9 cellular contexts compared by ENCODE assay signal in the genomic region with DNA sequence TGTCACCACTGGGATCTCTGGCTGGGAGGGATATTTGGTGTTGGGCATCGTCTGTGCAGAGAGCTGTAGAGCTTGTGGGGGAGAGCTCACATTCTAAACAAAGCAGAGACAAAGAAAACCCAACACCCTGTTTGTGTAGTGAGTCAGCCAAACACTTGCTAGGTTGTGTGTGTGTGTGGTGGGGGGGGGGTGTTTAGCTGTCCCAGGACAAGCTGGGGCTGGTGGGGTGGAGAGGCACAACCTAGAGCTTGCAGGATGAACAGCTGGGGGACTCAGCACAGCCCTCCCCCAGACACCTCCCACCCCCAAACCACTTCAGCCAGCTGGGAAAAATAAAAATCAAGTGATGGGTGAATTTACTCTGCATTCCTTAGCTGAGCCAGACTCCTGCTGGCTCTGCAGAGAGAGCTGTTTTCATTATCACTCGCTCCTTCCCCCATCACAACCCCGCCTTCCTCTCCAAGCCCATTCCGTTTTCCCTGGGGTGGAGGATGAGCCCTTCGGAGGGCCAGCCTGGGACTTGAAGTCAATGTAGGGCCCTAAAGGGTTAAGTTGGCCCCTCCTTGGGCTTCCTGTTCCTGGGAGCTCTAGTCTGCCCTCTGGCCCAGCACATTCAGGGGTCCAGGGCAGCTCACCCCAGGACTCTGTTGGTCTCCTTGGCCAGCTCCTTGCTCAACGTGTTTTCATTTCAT. TPM values are rescaled to one million over a fixed set of nuclear protein-coding genes. Genes with fewer than 3 reads are reported as not detected.
A peak's percentile ranks its signal among the peaks of the same experiment; 100 is the strongest.
DNase-seq lines count a peak whose midpoint lies in the region; ATAC-seq and TF ChIP-seq lines count a peak whose summit lies in the region.
"Had no signal": no experiment of that assay in that cellular context is flagged by ENCODE, and none has a peak within 500 bp of the region (broad histone marks: within the 10 kb centered on the region; RNA-seq: fewer than 3 reads in every experiment).

No MANE protein-coding gene starts in this region.

- no peaks in the 10 kb centered on the region for H3K27me3 ChIP-seq in breast epithelium

- no peaks in the 10 kb centered on the region for H3K9me3 ChIP-seq in breast epithelium

- no peak overlapping the region for H3K27ac Mint-ChIP-seq in activated T-cell treated with anti-CD3 and anti-CD28 coated beads, Interleukin-2, amount 50 U/mL, for 24 hours
- no peak overlapping the region for H3K27ac Mint-ChIP-seq in activated T-cell treated with anti-CD3 and anti-CD28 coated beads, Interleukin-2, amount 50 U/mL, for 72 hours

- H3K4me3 Mint-ChIP-seq in activated T-cell treated with anti-CD3 and anti-CD28 coated beads, Interleukin-2, amount 50 U/mL, for 24 hours = no peak overlapping the region
- no peak overlapping the region for H3K4me3 Mint-ChIP-seq in activated T-cell treated with anti-CD3 and anti-CD28 coated beads, Interleukin-2, amount 50 U/mL, for 72 hours

- H3K4me1 Mint-ChIP-seq in activated T-cell treated with anti-CD3 and anti-CD28 coated beads, Interleukin-2, amount 50 U/mL, for 24 hours (ENCODE audit: low read depth) = peaks cover 14% of the 10 kb centered on the region
- peaks cover 11% of the 10 kb centered on the region for H3K4me1 Mint-ChIP-seq in activated T-cell treated with anti-CD3 and anti-CD28 coated beads, Interleukin-2, amount 50 U/mL, for 72 hours (ENCODE audit: low read depth)

- H3K36me3 Mint-ChIP-seq in activated T-cell treated with anti-CD3 and anti-CD28 coated beads, Interleukin-2, amount 50 U/mL, for 24 hours (ENCODE audit: low read depth) = no peaks in the 10 kb centered on the region
- H3K36me3 Mint-ChIP-seq in activated T-cell treated with anti-CD3 and anti-CD28 coated beads, Interleukin-2, amount 50 U/mL, for 72 hours (ENCODE audit: insufficient read depth in 2 of 2) = no peaks in the 10 kb centered on the region

- peak overlapping the region in 2 of 3 donors; percentile 26 to 53 for H3K4me3 ChIP-seq in breast epithelium

- peaks cover 6 to 15% of the 10 kb centered on the region in 2 donors for H3K4me1 ChIP-seq in breast epithelium

- no peaks in the 10 kb centered on the region for H3K36me3 ChIP-seq in breast epithelium

- peaks cover 34% of the 10 kb centered on the region for H3K27me3 Mint-ChIP-seq in activated T-cell treated with anti-CD3 and anti-CD28 coated beads, Interleukin-2, amount 50 U/mL, for 24 hours
- peaks cover 27% of the 10 kb centered on the region for H3K27me3 Mint-ChIP-seq in activated T-cell treated with anti-CD3 and anti-CD28 coated beads, Interleukin-2, amount 50 U/mL, for 72 hours (ENCODE audit: low read depth)

- no peak for ATAC-seq in activated T-cell treated with anti-CD3 and anti-CD28 coated beads, Interleukin-2, amount 50 U/mL, for 72 hours (replicated peaks in 1 of 2)
- ATAC-seq in HG03135 (IDR thresholded peaks at IDR 0.05; ENCODE audit: unreplicated experiment) = no peak

- TF ChIP-seq CTCF in breast epithelium (IDR thresholded peaks at IDR 0.05) (no peak), GM10266 (IDR thresholded peaks at IDR 0.05; ENCODE audit: control insufficient read depth, insufficient read depth, low read depth, missing control alignments) (no peak)

- no peaks in the 10 kb centered on the region for H3K9me3 Mint-ChIP-seq in activated T-cell treated with anti-CD3 and anti-CD28 coated beads, Interleukin-2, amount 50 U/mL, for 24 hours
- H3K9me3 Mint-ChIP-seq in activated T-cell treated with anti-CD3 and anti-CD28 coated beads, Interleukin-2, amount 50 U/mL, for 72 hours = no peaks in the 10 kb centered on the region

- TF ChIP-seq POLR2A in breast epithelium (IDR thresholded peaks at IDR 0.05) = no peak

- peak; percentile 6 for DNase-seq in activated T-cell treated with anti-CD3 and anti-CD28 coated beads, Interleukin-2, amount 50 U/mL, for 24 hours
- DNase-seq in activated T-cell treated with anti-CD3 and anti-CD28 coated beads, Interleukin-2, amount 50 U/mL, for 72 hours = no peak
- DNase-seq in breast epithelium (ENCODE audit: low spot score in 2 of 2) = peak; percentile 32 to 47
- peak; percentile 95 for DNase-seq in left kidney (ENCODE audit: low read depth, low spot score)
- peak; percentile 53 for DNase-seq in ureter (ENCODE audit: low spot score)
- DNase-seq in GM10266 (ENCODE audit: extremely low spot score) = no peak
- no peak for DNase-seq in NCI-H1694 treated with DMSO at 0.1 percent for 48 hours (lab: John Stamatoyannopoulos, UW)
- DNase-seq: DMS79 had no signal

- peak overlapping the region; percentile 77 to 92 for H3K27ac ChIP-seq in breast epithelium

- intact Hi-C loops in breast epithelium (cut with DNase I; ENCODE audit: low total_unique reads) = loop anchor here (10.0 kb wide), 1 partner anchor 755 kb away; no protein-coding TSS in a partner anchor

RNA-seq across cellular contexts. Expression of a gene that starts 2.6 kb away (rescaled TPM):
- total RNA-seq in activated T-cell treated with anti-CD3 and anti-CD28 coated beads, Interleukin-2, amount 50 U/mL, for 72 hours = not detected
- total RNA-seq in breast epithelium = 10 to 100 TPM; 11.4 to 25.2 (median 11.4) TPM
- 13.1 TPM for total RNA-seq in ureter

RNA-seq across cellular contexts. Expression of a gene that starts 8.4 kb away (rescaled TPM):
- 1 to 10 TPM; 2.9 to 4.0 TPM for total RNA-seq in activated T-cell treated with anti-CD3 and anti-CD28 coated beads, Interleukin-2, amount 50 U/mL, for 72 hours
- total RNA-seq in breast epithelium (1 to 10 TPM; 1.3 to 5.3 (median 3.9) TPM), ureter (5.0 TPM)

Comparison
In these comparisons a context has a peak if more than half of its experiments do, and no peak if none do; other contexts are left out.
1. DNase-seq: peak in activated T-cell treated with anti-CD3 and anti-CD28 coated beads, Interleukin-2, amount 50 U/mL, for 24 hours (single experiment), breast epithelium (2 of 2), left kidney (single experiment) and ureter (single experiment); none in activated T-cell treated with anti-CD3 and anti-CD28 coated beads, Interleukin-2, amount 50 U/mL, for 72 hours (0 of 2), GM10266 (single experiment) and NCI-H1694 treated with DMSO at 0.1 percent for 48 hours (single experiment).
2. RNA of a gene that starts 2.6 kb away (total RNA-seq): 13.1 TPM in ureter (single experiment) and 11.4 to 25.2 TPM in breast epithelium; not detected in activated T-cell treated with anti-CD3 and anti-CD28 coated beads, Interleukin-2, amount 50 U/mL, for 72 hours; every median in the first group is over 10 times any median in the second.